10 cellular contexts compared by ENCODE assay signal in the genomic region with DNA sequence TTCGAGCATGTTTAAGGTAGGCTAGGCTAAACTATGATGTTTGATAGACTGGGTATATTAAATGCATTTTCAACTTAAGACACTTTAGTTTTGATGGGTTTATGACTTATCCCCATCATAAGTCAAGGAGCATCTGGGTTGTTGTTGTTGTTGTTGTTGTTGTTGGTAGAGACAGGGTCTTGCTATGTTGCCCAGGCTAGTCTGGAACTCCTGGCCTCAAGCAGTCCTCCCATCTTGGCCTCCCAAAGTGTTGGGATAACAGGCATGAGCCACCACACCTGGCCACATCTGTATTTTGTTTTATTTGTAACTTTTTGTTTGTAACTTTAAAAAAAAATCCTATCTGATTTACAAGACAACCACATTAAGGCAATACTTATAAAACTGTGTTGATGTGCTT.
"Had no signal": no experiment of that assay in that cellular context is flagged by ENCODE, and none has a peak within 500 bp of the region (broad histone marks: within the 10 kb centered on the region; RNA-seq: fewer than 3 reads in every experiment).

No MANE protein-coding gene starts in this region.

- H3K9me3 Mint-ChIP-seq: GM23338, H9, HFFc6 had no signal

- H3K27ac Mint-ChIP-seq: GM23338, HFFc6 had no signal

- DNase-seq: H9, HCEC 1CT, HFFc6, IMR-90, KBM-7 had no signal

- FAIRE-seq: H1, H54, HTR-8/SVneo had no signal

- H3K4me3 ChIP-seq: GM23338 had no signal

- ATAC-seq: GM23338 had no signal

- H3K27ac ChIP-seq: KMS-11 had no signal

- H3K4me3 Mint-ChIP-seq: GM23338, H9, HFFc6 had no signal
